ENCODE assay signal across 7 cellular contexts in genomic region chr5:56029871-56030630, GRCh38. TPM values are rescaled to one million over a fixed set of nuclear protein-coding genes. Genes with fewer than 3 reads are reported as not detected.
DNase-seq lines count a peak whose midpoint lies in the region; ATAC-seq, FAIRE-seq and TF ChIP-seq lines count a peak whose summit lies in the region.
"Not testable (repeated sequence)": the region's sequence is repeated elsewhere in the genome, so short reads cannot be mapped to it uniquely, and the experiment has no call there.

No MANE protein-coding gene starts in this region.

- H3K9ac ChIP-seq in IMR-90 (ENCODE audit: low read depth, low read length); SK-N-SH: not testable (repeated sequence)

- H3K36me3 ChIP-seq in IMR-90 (ENCODE audit: control insufficient read depth, insufficient read depth, low read length); SK-N-SH (replicated peaks in 1 of 2; ENCODE audit: control insufficient read depth in 1 of 2, insufficient read depth in 2 of 2, low read length in 1 of 2); body of pancreas (replicated peaks in 1 of 2; ENCODE audit: insufficient read depth in 1 of 2, low read depth in 2 of 2); pancreas: not testable (repeated sequence)

- POLR2A ChIA-PET in IMR-90 (lab: Charles Lee; ENCODE audit: unreplicated experiment); SK-N-SH (lab: Yijun Ruan, JAX): not testable (repeated sequence)

- TF ChIP-seq POLR2A in IMR-90 (IDR thresholded peaks at IDR 0.05; ENCODE audit: low read depth, low read length); body of pancreas (IDR thresholded peaks at IDR 0.05): not testable (repeated sequence)

- H3K9me1 ChIP-seq in IMR-90 (ENCODE audit: insufficient read depth, low read length) = not testable (repeated sequence)

- H2BK120ac ChIP-seq in IMR-90 (ENCODE audit: low read depth, low read length) = peak overlapping the region; percentile 60; the same call in 1 of the 2 replicates

- BruUV-seq in IMR-90 (replicated peaks; lab: Mats Ljungman, UMichigan) = not testable (repeated sequence)

- peak overlapping the region; percentile 59 for H2AFZ ChIP-seq in IMR-90 (replicated peaks; ENCODE audit: low read length, poor library complexity)
- H2AFZ ChIP-seq in SK-N-SH (ENCODE audit: low read depth) = not testable (repeated sequence)

- H4K91ac ChIP-seq in IMR-90 (ENCODE audit: insufficient read depth, low read depth, low read length) = not testable (repeated sequence)

- H3K9me2 ChIP-seq in SK-N-SH = not testable (repeated sequence)

- not testable (repeated sequence) for TF ChIP-seq CTCF in IMR-90 (conservative IDR thresholded peaks at IDR 0.05; ENCODE audit: low read depth, low read length); SK-N-SH (IDR thresholded peaks at IDR 0.05); body of pancreas (IDR thresholded peaks at IDR 0.05); pancreas (IDR thresholded peaks at IDR 0.05)

- not testable (repeated sequence) for H3K4me1 ChIP-seq in IMR-90 (ENCODE audit: control insufficient read depth, insufficient read depth, low read length); SK-N-SH (ENCODE audit: control insufficient read depth in 1 of 2, insufficient read depth in 2 of 2, low read depth in 1 of 2, low read length in 1 of 2)
- H3K4me1 ChIP-seq in body of pancreas = peaks cover 19% of the 10 kb centered on the region
- peaks cover 1 to 14% (median 5%) of the 10 kb centered on the region in 3 donors for H3K4me1 ChIP-seq in pancreas

- not testable (repeated sequence) for H3K4me2 ChIP-seq in IMR-90 (ENCODE audit: low read depth, low read length); SK-N-SH

- H3K27ac ChIP-seq in IMR-90 (ENCODE audit: insufficient read depth, low read length); SK-N-SH (ENCODE audit: low read depth in 2 of 2, low read length in 1 of 2): not testable (repeated sequence)
- H3K27ac ChIP-seq in body of pancreas (peak overlapping the region in 2 of 4 donors; percentile 47 to 54), pancreas (peak overlapping the region in 2 of 4 donors; percentile 50 to 57)

- H2AK5ac ChIP-seq in IMR-90 (ENCODE audit: low read depth, low read length) = peak overlapping the region; percentile 27; the same call in 1 of the 2 replicates

- not testable (repeated sequence) for H3K18ac ChIP-seq in IMR-90 (ENCODE audit: low read depth, low read length)

- H3K27me3 ChIP-seq in IMR-90 (ENCODE audit: control insufficient read depth, insufficient read depth, low read length); SK-N-SH (ENCODE audit: insufficient read depth); body of pancreas; pancreas: not testable (repeated sequence)

- FAIRE-seq in pancreas (lab: Jason Lieb, UNC) = not testable (repeated sequence)

- not testable (repeated sequence) for H3K56ac ChIP-seq in IMR-90 (ENCODE audit: extremely low read depth, insufficient read depth, low read length)

- H3K79me2 ChIP-seq in SK-N-SH (ENCODE audit: insufficient read depth) = not testable (repeated sequence)

- H3K4me3 ChIP-seq in IMR-90 (ENCODE audit: insufficient read depth, low read depth, low read length); SK-N-SH (ENCODE audit: low read depth in 2 of 2, low read length in 1 of 2); body of pancreas; pancreas: not testable (repeated sequence)

- H3F3A ChIP-seq in SK-N-SH (replicated peaks; ENCODE audit: insufficient read depth) = not testable (repeated sequence)

- not testable (repeated sequence) for H4K20me1 ChIP-seq in IMR-90 (ENCODE audit: insufficient read depth, low read length); SK-N-SH (ENCODE audit: insufficient read depth)

- H3K9me3 ChIP-seq in IMR-90 (ENCODE audit: control insufficient read depth, insufficient read depth, low read length); SK-N-SH; body of pancreas; pancreas: not testable (repeated sequence)

- H3K79me1 ChIP-seq in IMR-90 (ENCODE audit: low read depth in 1 of 2, low read length in 2 of 2) = not testable (repeated sequence)

- not testable (repeated sequence) for H4K8ac ChIP-seq in IMR-90 (ENCODE audit: low read depth in 2 of 2, low read length in 2 of 2)

- in situ Hi-C loops in IMR-90 (cut with MboI; ENCODE audit: low sequenced_read_pairs) = not testable (repeated sequence)

- CTCF ChIA-PET in IMR-90 (lab: Yijun Ruan, JAX) = not testable (repeated sequence)
- CTCF ChIA-PET in SK-N-SH (lab: Yijun Ruan, JAX) = interaction anchor here (0.6 kb wide), 1 partner anchor 546 kb away, joined by 3 read pairs; no protein-coding TSS in a partner anchor

- not testable (repeated sequence) for H2BK15ac ChIP-seq in IMR-90 (ENCODE audit: low read depth, low read length)

- DNase-seq in EH (ENCODE audit: low read depth) = peak; percentile 68
- DNase-seq in IMR-90, SK-N-SH, body of pancreas, pancreas: not testable (repeated sequence)
- peak; percentile 21 for DNase-seq in iris pigment epithelial cell (ENCODE audit: low read depth)

- dilution Hi-C loops in IMR-90 (cut with HindIII; ENCODE audit: low sequenced_read_pairs, unreplicated experiment) = not testable (repeated sequence)

- ATAC-seq in GM18907 (IDR thresholded peaks at IDR 0.05; ENCODE audit: unreplicated experiment) (peak; percentile 34), body of pancreas (peak; percentile 26), pancreas (peak in 3 of 4 donors; percentile 44 to 70 (median 55))
- ATAC-seq in IMR-90 (ENCODE audit: low read depth) = not testable (repeated sequence)

- not testable (repeated sequence) for H4K5ac ChIP-seq in IMR-90 (ENCODE audit: low read depth, low read length)

- H2BK5ac ChIP-seq in IMR-90 (ENCODE audit: low read depth, low read length, poor library complexity, severe bottlenecking) = not testable (repeated sequence)

- H2BK20ac ChIP-seq in IMR-90 (ENCODE audit: low read depth, low read length) = peak overlapping the region; percentile 54; the same call in 1 of the 2 replicates

- not testable (repeated sequence) for H2AK9ac ChIP-seq in IMR-90 (replicated peaks; ENCODE audit: low read depth, low read length, poor library complexity)

- WGBS in IMR-90 (ENCODE audit: extremely low coverage in 2 of 2, insufficient read length in 1 of 2), 2 experiments = 96% methylated on average over 4 of the region's 7 CpGs; no CpG with 5 or more reads in 1 of the 2 experiments
- 88% methylated on average over 7 of the region's 7 CpGs for WGBS in SK-N-SH (ENCODE audit: low lambda C conversion rate)
- 85 to 100% methylated on average over 1 to 7 of the region's 7 CpGs for WGBS in body of pancreas, 2 donors
- 86 to 92% methylated on average over 7 of the region's 7 CpGs for WGBS in pancreas, 2 donors

- not testable (repeated sequence) for H3K23ac ChIP-seq in IMR-90 (ENCODE audit: low read depth, low read length)

- peak overlapping the region; percentile 32; the same call in 1 of the 2 replicates for H3K4ac ChIP-seq in IMR-90 (ENCODE audit: low read depth, low read length)

- intact Hi-C loops in IMR-90 (cut with micrococcal nuclease); body of pancreas (cut with DNase I); pancreas (cut with DNase I): not testable (repeated sequence)

- TF ChIP-seq RAD21 in IMR-90 (IDR thresholded peaks at IDR 0.05; ENCODE audit: low read length); SK-N-SH (IDR thresholded peaks at IDR 0.05; ENCODE audit: low read length): not testable (repeated sequence)

- peak overlapping the region; percentile 65; the same call in 1 of the 2 replicates for H3K14ac ChIP-seq in IMR-90 (replicated peaks; ENCODE audit: low read depth, low read length)

- not testable (repeated sequence) for TF ChIP-seq EP300 in SK-N-SH (IDR thresholded peaks at IDR 0.05; ENCODE audit: borderline replicate concordance in 1 of 2, low read depth in 1 of 2, low read length in 1 of 2)

TF ChIP-seq in SK-N-SH, 30 proteins besides CTCF, POLR2A, EP300 and RAD21:
- TF ChIP-seq TCF12 (IDR thresholded peaks at IDR 0.05) (peak; percentile 29; the same call in 1 of the 2 replicates), PBX3 (IDR thresholded peaks at IDR 0.05) (peak; percentile 72)

RNA-seq across cellular contexts. Expression of gene IL6ST, which starts 35.3 kb away (rescaled TPM):
- total RNA-seq in IMR-90 (2012; rRNA removed) (506 and 533 TPM in 2 replicates), body of pancreas (10 to 100 TPM; 48.1 to 82.5 TPM), pancreas (100 to 1,000 TPM in 2 of 6 donors, 10 to 100 TPM in 4; 46.6 to 165 (median 74.3) TPM)
- polyA plus RNA-seq in IMR-90 (2012; rRNA removed) (90.6 and 93.1 TPM in 2 replicates), SK-N-SH (2012; rRNA removed) (16.0 and 21.1 TPM in 2 replicates), pancreas (10 to 100 TPM; 14.5 to 21.1 TPM)
- polyA plus RNA-seq in IMR-90 (2012; cell fraction: cytosol; rRNA removed) = 8.4 and 8.7 TPM in 2 replicates
- 3.7 and 44.6 TPM in 2 replicates for polyA plus RNA-seq in IMR-90 (2012; cell fraction: nucleus; rRNA removed; ENCODE audit: low replicate concordance)
- polyA plus RNA-seq in SK-N-SH (2012; cell fraction: cytosol; rRNA removed) = 30.1 and 34.6 TPM in 2 replicates
- 6.7 and 17.2 TPM in 2 replicates for polyA plus RNA-seq in SK-N-SH (2012; cell fraction: nucleus; rRNA removed)
